In the genomic region with DNA sequence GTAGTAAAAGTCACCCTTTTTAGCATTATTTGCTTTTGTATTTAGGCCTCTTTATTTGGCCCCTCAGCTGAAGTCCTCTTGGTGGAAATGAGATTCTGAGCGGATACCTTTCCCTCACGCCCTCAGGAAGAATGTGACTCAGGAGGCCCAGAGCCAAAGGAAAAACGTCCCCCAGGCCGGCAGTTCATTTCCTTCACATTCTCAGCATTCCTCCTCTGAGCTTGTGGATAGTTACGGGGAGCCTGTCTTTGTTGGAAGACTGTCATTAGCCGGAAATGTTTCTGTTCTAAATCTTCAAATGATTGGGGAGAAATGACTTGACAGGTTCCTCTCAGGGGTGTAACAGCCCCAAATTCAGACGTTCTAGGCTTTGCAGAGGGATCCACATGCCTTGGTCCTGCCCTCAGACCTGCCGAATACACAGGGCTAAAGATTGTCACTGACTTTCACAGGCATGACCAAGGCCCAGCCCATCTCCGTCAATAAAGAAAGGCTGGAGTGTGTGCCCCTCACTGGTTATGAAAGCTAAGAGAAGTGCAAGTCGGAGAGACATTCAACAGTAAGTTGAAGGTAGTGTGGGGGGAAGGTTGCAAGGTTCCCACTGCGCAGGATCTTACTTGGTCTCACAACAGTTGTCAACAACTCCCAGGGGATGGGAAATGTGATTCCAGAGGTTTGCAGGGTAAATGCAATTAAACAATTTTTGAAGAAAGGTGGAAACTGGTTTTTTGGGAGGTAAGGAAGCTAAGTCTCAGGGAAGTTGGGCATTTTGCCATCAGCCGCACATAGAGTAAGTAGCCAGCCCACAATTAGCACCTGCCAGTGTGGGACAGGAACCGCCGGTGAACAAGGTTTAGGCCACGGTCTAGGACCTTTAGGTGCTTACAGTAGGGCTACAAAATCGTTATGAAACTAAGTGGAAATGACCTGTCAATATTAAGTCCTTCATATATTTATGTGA, we compare ENCODE assay signal across 9 cellular contexts. TPM values are rescaled to one million over a fixed set of nuclear protein-coding genes. Genes with fewer than 3 reads are reported as not detected.
DNase-seq lines count a peak whose midpoint lies in the region; ATAC-seq, FAIRE-seq and TF ChIP-seq lines count a peak whose summit lies in the region.
"Had no signal": no experiment of that assay in that cellular context is flagged by ENCODE, and none has a peak within 500 bp of the region (broad histone marks: within the 10 kb centered on the region; RNA-seq: fewer than 3 reads in every experiment).

No MANE protein-coding gene starts in this region.

- H3K4me3 Mint-ChIP-seq in H9: no peak overlapping the region

- no peaks in the 10 kb centered on the region for H3K27me3 Mint-ChIP-seq in H9 (ENCODE audit: low read depth)

- TF ChIP-seq CTCF in H9 (conservative IDR thresholded peaks at IDR 0.05) (no peak), VCaP (conservative IDR thresholded peaks at IDR 0.05) (no peak)

- H2BK12ac ChIP-seq in H9 (ENCODE audit: insufficient read length, low read depth, low read length): peak overlapping the region; percentile 51

- no peak overlapping the region for H3K18ac ChIP-seq in H9 (ENCODE audit: insufficient read length, low read depth, low read length)

- no peaks in the 10 kb centered on the region for H3K27me3 ChIP-seq in H9 (ENCODE audit: insufficient read depth, low read length)

- no peak overlapping the region for H4K5ac ChIP-seq in H9 (ENCODE audit: insufficient read length, low read depth, low read length)

- H3K23me2 ChIP-seq in H9 (ENCODE audit: insufficient read length, low read depth, low read length, poor library complexity, severe bottlenecking): no peaks in the 10 kb centered on the region

- H3K4me1 Mint-ChIP-seq in H9: peaks cover 39 to 47% of the 10 kb centered on the region in 2 experiments

- no peak overlapping the region for H3K4me2 ChIP-seq in H9 (ENCODE audit: insufficient read depth, insufficient read length, low read length)

- H2AFZ ChIP-seq in H9 (ENCODE audit: low read length): no peak overlapping the region

- DNase-seq in H9 (peak; percentile 82), left ventricle myocardium superior (no peak), sciatic nerve (ENCODE audit: low spot score) (peak; percentile 55), GM19239 (ENCODE audit: insufficient read length, low spot score) (no peak)
- DNase-seq in activated naive CD4-positive, alpha-beta T cell (lab: John Stamatoyannopoulos, UW): no peak
- DNase-seq: stimulated activated CD4-positive, alpha-beta T cell treated with anti-CD3 and anti-CD28 coated beads, Interleukin-1b, Interleukin-23, amount 100 ng/mL, for 48 hours had no signal

- no peaks in the 10 kb centered on the region for H4K20me1 ChIP-seq in H9 (ENCODE audit: control insufficient read depth, insufficient read depth, insufficient read length)

- no peak overlapping the region for H4K8ac ChIP-seq in H9 (replicated peaks; ENCODE audit: insufficient read length, low read depth, low read length)

- no peak overlapping the region for H3K23ac ChIP-seq in H9 (ENCODE audit: insufficient read length, low read depth, low read length)

- no peak overlapping the region for H3K56ac ChIP-seq in H9 (ENCODE audit: insufficient read length, low read depth, low read length)

- no peak overlapping the region for H2BK20ac ChIP-seq in H9 (ENCODE audit: low read depth, low read length, poor library complexity, severe bottlenecking)

- H3K4ac ChIP-seq in H9 (ENCODE audit: low read depth, low read length): no peak overlapping the region

- no peak overlapping the region for H2BK5ac ChIP-seq in H9 (ENCODE audit: insufficient read length, low read length)

- peaks cover 6% of the 10 kb centered on the region; the same call in 1 of the 2 replicates for H3K4me1 ChIP-seq in H9 (ENCODE audit: insufficient read depth, low read length)

- intact Hi-C loops in left ventricle myocardium superior (cut with micrococcal nuclease) (no loop called here), sciatic nerve (cut with DNase I) (no loop called here)

- peak overlapping the region; percentile 37 for H3K27ac ChIP-seq in H9 (ENCODE audit: insufficient read length, low read depth, low read length)
- peak overlapping the region; percentile 59; the same call in 1 of the 2 replicates for H3K27ac ChIP-seq in VCaP

- WGBS in H9 (ENCODE audit: extremely low coverage, insufficient read length, low lambda C conversion rate): no CpG with 5 or more reads among the region's 16 CpGs

- no peaks in the 10 kb centered on the region for H3K79me2 ChIP-seq in H9 (ENCODE audit: insufficient read depth, low read length)

- no peak overlapping the region for H4K91ac ChIP-seq in H9 (ENCODE audit: insufficient read length, low read depth, low read length)

- no peak overlapping the region for H2BK15ac ChIP-seq in H9 (ENCODE audit: low read depth, low read length)

- H3K79me1 ChIP-seq in H9 (ENCODE audit: insufficient read depth, low read depth, low read length, poor library complexity, severe bottlenecking): no peaks in the 10 kb centered on the region

- H3T11ph ChIP-seq in H9 (ENCODE audit: low read length): no peak overlapping the region

- no peak overlapping the region for H2BK120ac ChIP-seq in H9 (ENCODE audit: low read depth, low read length, poor library complexity, severe bottlenecking)

- no peaks in the 10 kb centered on the region for H3K9me3 Mint-ChIP-seq in H9

- no peaks in the 10 kb centered on the region for H3K9me3 ChIP-seq in H9 (ENCODE audit: control insufficient read depth, low read depth, low read length)

- FAIRE-seq in GM19239 (lab: Jason Lieb, UNC): no peak

- H3K9ac ChIP-seq in H9 (ENCODE audit: extremely low read depth, insufficient read length, low read length): no peak overlapping the region

- H3K36me3 Mint-ChIP-seq in H9 (ENCODE audit: insufficient read depth in 1 of 3, low read depth in 3 of 3): peaks cover 14 to 34% (median 32%) of the 10 kb centered on the region in 3 experiments; a peak in 6 of 7 replicates

- H3K14ac ChIP-seq in H9 (ENCODE audit: insufficient read depth, low read length): no peak overlapping the region

- H2AK5ac ChIP-seq in H9 (ENCODE audit: insufficient read length, low read length): no peak overlapping the region

- peak overlapping the region; percentile 5 to 40 (median 27); a peak in 6 of 7 replicates for H3K27ac Mint-ChIP-seq in H9

- ATAC-seq in left ventricle myocardium superior: peak; percentile 27
- ATAC-seq in sciatic nerve: no peak
- no peak for ATAC-seq in HG03342 (IDR thresholded peaks at IDR 0.05; ENCODE audit: unreplicated experiment)
- ATAC-seq in HG02623 (IDR thresholded peaks at IDR 0.05; ENCODE audit: unreplicated experiment): no peak

RNA-seq across cellular contexts. Expression of a gene that starts 39.7 kb away (rescaled TPM):
- total RNA-seq in H9 (2021): 0.63 and 0.72 TPM in 2 replicates
- total RNA-seq in left ventricle myocardium superior: 930 TPM
- 3.7 TPM for total RNA-seq in sciatic nerve

Comparison
In these comparisons a context has a peak if more than half of its experiments do, and no peak if none do; other contexts are left out.
1. DNase-seq: peak in H9 (single experiment) and sciatic nerve (single experiment); none in left ventricle myocardium superior (single experiment), activated naive CD4-positive, alpha-beta T cell (0 of 4) and GM19239 (single experiment).
2. RNA of a gene that starts 39.7 kb away (total RNA-seq): 930 TPM in left ventricle myocardium superior (single experiment); 3.7 TPM in sciatic nerve (single experiment) and 0.63 to 0.72 TPM in H9; every median in the first group is over 100 times any median in the second.